8 cellular contexts compared by ENCODE assay signal in genomic region chr1:88608139-88608943, GRCh38.
DNase-seq lines count a peak whose midpoint lies in the region; ATAC-seq and TF ChIP-seq lines count a peak whose summit lies in the region.

No MANE protein-coding gene starts in this region.

- no peak for TF ChIP-seq POLR2A in suprapubic skin (IDR thresholded peaks at IDR 0.05)

- ATAC-seq in CD8-positive, alpha-beta T cell = peak; percentile 56
- ATAC-seq in GM19023 (IDR thresholded peaks at IDR 0.05; ENCODE audit: unreplicated experiment) (peak; percentile 69), HG03575 (IDR thresholded peaks at IDR 0.05; ENCODE audit: extremely low read depth, insufficient number of reproducible peaks, low FRiP score, unreplicated experiment) (peak; percentile 83), foreskin keratinocyte (peak; percentile 68)

- POLR2A ChIA-PET in CD8-positive, alpha-beta T cell (lab: Charles Lee) = no interaction called here

- CTCF ChIA-PET in CD8-positive, alpha-beta T cell (lab: Charles Lee) = no interaction called here

- H3K36me3 Mint-ChIP-seq in CD8-positive, alpha-beta T cell = no peaks in the 10 kb centered on the region

- no peak overlapping the region for H3K4me3 Mint-ChIP-seq in CD8-positive, alpha-beta T cell

- no peaks in the 10 kb centered on the region for H3K9me3 Mint-ChIP-seq in CD8-positive, alpha-beta T cell

- no peaks in the 10 kb centered on the region for H3K27me3 ChIP-seq in CD8-positive, alpha-beta T cell (ENCODE audit: insufficient read depth, low read length)
- no peaks in the 10 kb centered on the region for H3K27me3 ChIP-seq in foreskin keratinocyte
- no peaks in the 10 kb centered on the region for H3K27me3 ChIP-seq in tibial artery
- H3K27me3 ChIP-seq in suprapubic skin = no peaks in the 10 kb centered on the region

- TF ChIP-seq CTCF in CD8-positive, alpha-beta T cell (IDR thresholded peaks at IDR 0.05) = peak; percentile 63
- TF ChIP-seq CTCF in foreskin keratinocyte (conservative IDR thresholded peaks at IDR 0.05) (peak; percentile 72), tibial artery (IDR thresholded peaks at IDR 0.05) (peak in 1 of 2 experiments; percentile 6), suprapubic skin (IDR thresholded peaks at IDR 0.05) (peak in 1 of 2 donors; percentile 34)

- no peak for DNase-seq in CD8-positive, alpha-beta T cell
- DNase-seq in SHP77 treated with DMSO at 0.1 percent for 48 hours (lab: John Stamatoyannopoulos, UW) (peak; percentile 44), foreskin keratinocyte (peak in 1 of 2 donors; percentile 22), tibial artery (no peak), suprapubic skin (ENCODE audit: low spot score in 2 of 2) (no peak)
- no peak for DNase-seq in activated naive CD4-positive, alpha-beta T cell (lab: John Stamatoyannopoulos, UW)

- H3K27ac Mint-ChIP-seq in CD8-positive, alpha-beta T cell = no peak overlapping the region

- H3K9me3 ChIP-seq in CD8-positive, alpha-beta T cell (ENCODE audit: low read length) = no peaks in the 10 kb centered on the region
- no peaks in the 10 kb centered on the region for H3K9me3 ChIP-seq in tibial artery
- no peaks in the 10 kb centered on the region for H3K9me3 ChIP-seq in suprapubic skin

- no peaks in the 10 kb centered on the region for H3K4me1 ChIP-seq in CD8-positive, alpha-beta T cell (ENCODE audit: insufficient read depth, low read length)
- H3K4me1 ChIP-seq in foreskin keratinocyte = no peaks in the 10 kb centered on the region
- no peaks in the 10 kb centered on the region for H3K4me1 ChIP-seq in tibial artery
- H3K4me1 ChIP-seq in suprapubic skin = no peaks in the 10 kb centered on the region

- TF ChIP-seq EP300 in suprapubic skin (IDR thresholded peaks at IDR 0.05) = no peak

- intact Hi-C loops in CD8-positive, alpha-beta T cell (cut with DNase I, micrococcal nuclease) = loop anchor here (2.0 to 5.0 kb wide), 2 partner anchors 268 to 269 kb away; no protein-coding TSS in a partner anchor
- intact Hi-C loops in tibial artery (cut with DNase I; ENCODE audit: low total_unique reads) = no loop called here

- whole genome bisulfite sequencing in suprapubic skin = 62% methylated on average over 11 of the region's 11 CpGs

- no peaks in the 10 kb centered on the region for H3K36me3 ChIP-seq in CD8-positive, alpha-beta T cell (ENCODE audit: insufficient read depth, low read length)
- no peaks in the 10 kb centered on the region for H3K36me3 ChIP-seq in tibial artery
- H3K36me3 ChIP-seq in suprapubic skin = no peaks in the 10 kb centered on the region

- H3K27me3 Mint-ChIP-seq in CD8-positive, alpha-beta T cell (ENCODE audit: low read depth) = peaks cover 2% of the 10 kb centered on the region

- H3K4me1 Mint-ChIP-seq in CD8-positive, alpha-beta T cell (ENCODE audit: low read depth) = peaks cover 4% of the 10 kb centered on the region

- H3K4me3 ChIP-seq in CD8-positive, alpha-beta T cell (ENCODE audit: low read depth, low read length) = no peak overlapping the region
- no peak overlapping the region for H3K4me3 ChIP-seq in tibial artery
- no peak overlapping the region for H3K4me3 ChIP-seq in suprapubic skin

- H3K27ac ChIP-seq in CD8-positive, alpha-beta T cell (ENCODE audit: low read depth, low read length) = no peak overlapping the region
- H3K27ac ChIP-seq in foreskin keratinocyte = no peak overlapping the region
- no peak overlapping the region for H3K27ac ChIP-seq in tibial artery
- H3K27ac ChIP-seq in suprapubic skin = no peak overlapping the region
